10 cellular contexts compared by ENCODE assay signal in genomic region chr10:71921319-71922027, GRCh38. TPM values are rescaled to one million over a fixed set of nuclear protein-coding genes. Genes with fewer than 3 reads are reported as not detected.
DNase-seq lines count a peak whose midpoint lies in the region; ATAC-seq and TF ChIP-seq lines count a peak whose summit lies in the region.
"Had no signal": no experiment of that assay in that cellular context is flagged by ENCODE, and none has a peak within 500 bp of the region (broad histone marks: within the 10 kb centered on the region; RNA-seq: fewer than 3 reads in every experiment).

No MANE protein-coding gene starts in this region.

- H3K9me2 ChIP-seq in GM23248 (ENCODE audit: insufficient read depth), result no peaks in the 10 kb centered on the region

- H3K4me3 Mint-ChIP-seq in glutamatergic neuron (ENCODE audit: unreplicated experiment), result no peak overlapping the region
- no peak overlapping the region for H3K4me3 Mint-ChIP-seq in T-helper 17 cell
- H3K4me3 Mint-ChIP-seq in naive thymus-derived CD4-positive, alpha-beta T cell, result no peak overlapping the region
- no peak overlapping the region for H3K4me3 Mint-ChIP-seq in activated T-cell treated with anti-CD3 and anti-CD28 coated beads, Interleukin-2, amount 50 U/mL, for 4 hours
- H3K4me3 Mint-ChIP-seq: T-helper 1 cell treated with Interleukin-12 subunit alpha and Interleukin-12 subunit beta and Interleukin-4 antibody, amounts not matched to agents 30 μg/mL and 1 μg/mL, for 36 hours had no signal

- peaks cover 9% of the 10 kb centered on the region for H3K27me3 Mint-ChIP-seq in glutamatergic neuron (ENCODE audit: unreplicated experiment)
- H3K27me3 Mint-ChIP-seq in T-helper 17 cell, result peaks cover 18% of the 10 kb centered on the region
- peaks cover 0 to 3% (median 0%) of the 10 kb centered on the region in 5 donors for H3K27me3 Mint-ChIP-seq in naive thymus-derived CD4-positive, alpha-beta T cell
- H3K27me3 Mint-ChIP-seq in activated T-cell treated with anti-CD3 and anti-CD28 coated beads, Interleukin-2, amount 50 U/mL, for 4 hours (ENCODE audit: low read depth), result peaks cover 2% of the 10 kb centered on the region

- no peaks in the 10 kb centered on the region for H3K79me2 ChIP-seq in GM23248 (ENCODE audit: insufficient read depth)

- no peak overlapping the region; the same call in 1 of the 2 replicates for H3K9ac ChIP-seq in GM23248

- H3K9me3 ChIP-seq in GM23248 (ENCODE audit: low read depth), result no peaks in the 10 kb centered on the region
- H3K9me3 ChIP-seq in T-helper 17 cell (ENCODE audit: control insufficient read depth, low read length, poor library complexity, severe bottlenecking), result no peaks in the 10 kb centered on the region
- no peaks in the 10 kb centered on the region for H3K9me3 ChIP-seq in naive thymus-derived CD4-positive, alpha-beta T cell (ENCODE audit: control insufficient read depth in 2 of 3, low read length in 3 of 3)
- H3K9me3 ChIP-seq: HAP-1 had no signal

- H3K36me3 Mint-ChIP-seq in glutamatergic neuron (ENCODE audit: unreplicated experiment) (no peaks in the 10 kb centered on the region), T-helper 17 cell (ENCODE audit: low read depth) (no peaks in the 10 kb centered on the region)
- H3K36me3 Mint-ChIP-seq in naive thymus-derived CD4-positive, alpha-beta T cell, result peaks cover 0 to 7% (median 0%) of the 10 kb centered on the region in 5 donors
- H3K36me3 Mint-ChIP-seq in activated T-cell treated with anti-CD3 and anti-CD28 coated beads, Interleukin-2, amount 50 U/mL, for 4 hours (ENCODE audit: insufficient read depth), result no peaks in the 10 kb centered on the region

- peak overlapping the region; percentile 60 for H3K4me2 ChIP-seq in GM23248 (ENCODE audit: unreplicated experiment)

- H3K36me3 ChIP-seq in GM23248 (ENCODE audit: low read depth), result no peaks in the 10 kb centered on the region
- no peaks in the 10 kb centered on the region for H3K36me3 ChIP-seq in naive thymus-derived CD4-positive, alpha-beta T cell (ENCODE audit: control insufficient read depth in 2 of 3, insufficient read depth in 3 of 3, low read length in 3 of 3)
- H3K36me3 ChIP-seq: HAP-1 had no signal

- H3K4me3 ChIP-seq in GM23248, result peak overlapping the region; percentile 28
- H3K4me3 ChIP-seq in naive thymus-derived CD4-positive, alpha-beta T cell (ENCODE audit: low read length), result no peak overlapping the region
- H3K4me3 ChIP-seq: HAP-1 had no signal

- POLR2A ChIA-PET in naive thymus-derived CD4-positive, alpha-beta T cell (lab: Charles Lee), result no interaction called here

- WGBS in GM23248 (ENCODE audit: low coverage in 1 of 2, low lambda C conversion rate in 2 of 2, missing lambda C conversion rate in 2 of 2), 2 experiments, result 20 to 25% methylated on average over 4 of the region's 4 CpGs

- no peaks in the 10 kb centered on the region for H4K20me1 ChIP-seq in GM23248 (ENCODE audit: insufficient read depth)

- intact Hi-C loops in naive thymus-derived CD4-positive, alpha-beta T cell (cut with micrococcal nuclease), result no loop called here

- peaks cover 7% of the 10 kb centered on the region for H3K9me3 Mint-ChIP-seq in glutamatergic neuron (ENCODE audit: unreplicated experiment)
- H3K9me3 Mint-ChIP-seq in naive thymus-derived CD4-positive, alpha-beta T cell, result peaks cover 0 to 13% (median 2%) of the 10 kb centered on the region in 11 donors
- H3K9me3 Mint-ChIP-seq in activated T-cell treated with anti-CD3 and anti-CD28 coated beads, Interleukin-2, amount 50 U/mL, for 4 hours, result peaks cover 3% of the 10 kb centered on the region

- peaks cover 23% of the 10 kb centered on the region for H3K4me1 ChIP-seq in GM23248 (ENCODE audit: insufficient read depth)
- no peaks in the 10 kb centered on the region for H3K4me1 ChIP-seq in naive thymus-derived CD4-positive, alpha-beta T cell (ENCODE audit: control insufficient read depth in 2 of 2, insufficient read depth in 2 of 2, low read length in 2 of 2)

- in situ Hi-C loops in GM23248 (cut with MboI), result no loop called here
- in situ Hi-C loops in SK-MEL-5 (cut with HindIII; ENCODE audit: low pct_unique_long_range_greater_than_20kb, low sequenced_read_pairs), result no loop called here

- no peak for ATAC-seq in T-helper 17 cell
- ATAC-seq in naive thymus-derived CD4-positive, alpha-beta T cell, result no peak
- no peak for ATAC-seq in activated T-cell treated with anti-CD3 and anti-CD28 coated beads, Interleukin-2, amount 50 U/mL, for 4 hours

- peaks cover 12% of the 10 kb centered on the region for H3K4me1 Mint-ChIP-seq in glutamatergic neuron (ENCODE audit: low read depth, unreplicated experiment)
- H3K4me1 Mint-ChIP-seq in T-helper 17 cell, result no peaks in the 10 kb centered on the region
- H3K4me1 Mint-ChIP-seq in naive thymus-derived CD4-positive, alpha-beta T cell, result peaks cover 0 to 10% (median 0%) of the 10 kb centered on the region in 7 donors
- H3K4me1 Mint-ChIP-seq in activated T-cell treated with anti-CD3 and anti-CD28 coated beads, Interleukin-2, amount 50 U/mL, for 4 hours (ENCODE audit: low read depth), result peaks cover 2% of the 10 kb centered on the region

- peak overlapping the region; percentile 47 for H3K27ac ChIP-seq in GM23248
- no peak overlapping the region for H3K27ac ChIP-seq in naive thymus-derived CD4-positive, alpha-beta T cell (ENCODE audit: low read depth, low read length)

- H3K27ac Mint-ChIP-seq in glutamatergic neuron (ENCODE audit: unreplicated experiment), result no peak overlapping the region
- H3K27ac Mint-ChIP-seq in T-helper 17 cell, result no peak overlapping the region
- no peak overlapping the region for H3K27ac Mint-ChIP-seq in naive thymus-derived CD4-positive, alpha-beta T cell
- H3K27ac Mint-ChIP-seq: T-helper 1 cell treated with Interleukin-12 subunit alpha and Interleukin-12 subunit beta and Interleukin-4 antibody, amounts not matched to agents 30 μg/mL and 1 μg/mL, for 36 hours had no signal

- TF ChIP-seq CTCF in glutamatergic neuron (IDR thresholded peaks at IDR 0.05; ENCODE audit: partially characterized antibody, unreplicated experiment), result no peak

- H3F3A ChIP-seq in GM23248 (ENCODE audit: insufficient read depth), result peaks cover 18% of the 10 kb centered on the region

- DNase-seq in GM23248 (peak; percentile 42), SK-MEL-5 (ENCODE audit: low read depth, low spot score) (peak; percentile 29), glutamatergic neuron (peak; percentile 36), retina (peak; percentile 65), T-helper 17 cell (no peak)
- DNase-seq in stimulated activated CD4-positive, alpha-beta T cell treated with anti-CD3 and anti-CD28 coated beads, Interleukin-2, amount 100 ng/mL, for 48 hours, result no peak
- no peak for DNase-seq in naive thymus-derived CD4-positive, alpha-beta T cell
- no peak for DNase-seq in activated T-cell treated with anti-CD3 and anti-CD28 coated beads, Interleukin-2, amount 50 U/mL, for 4 hours

- H3K27me3 ChIP-seq in GM23248 (replicated peaks; ENCODE audit: insufficient read depth), result no peaks in the 10 kb centered on the region
- no peaks in the 10 kb centered on the region for H3K27me3 ChIP-seq in naive thymus-derived CD4-positive, alpha-beta T cell (ENCODE audit: control insufficient read depth in 2 of 2, insufficient read depth in 2 of 2, low read length in 2 of 2)

- peak overlapping the region; percentile 38 for H2AFZ ChIP-seq in GM23248

- CTCF ChIA-PET in naive thymus-derived CD4-positive, alpha-beta T cell (lab: Charles Lee), result interaction anchor here (0.6 kb wide), 1 partner anchor 24 kb away, joined by 9 read pairs; no protein-coding TSS in a partner anchor

RNA-seq across cellular contexts. Expression of gene CHST3, which starts 42.7 kb away (rescaled TPM):
- 42.2 and 43.3 TPM in 2 replicates for total RNA-seq in GM23248 (2014; rRNA removed; shearing (Covaris generic))
- 10.4 and 10.7 TPM in 2 replicates for polyA plus RNA-seq in GM23248 (2016; fragmentation: Nextera tagmentation; extraction: Ambion mirVana)
- total RNA-seq in SK-MEL-5 (2014; rRNA removed; shearing (Covaris generic)), result 3.1 and 3.5 TPM in 2 replicates
- 3.2 and 4.9 TPM in 2 replicates for polyA plus RNA-seq in SK-MEL-5 (2015; cell fraction: cytosol; rRNA removed)
- 1.5 and 2.2 TPM in 2 replicates for polyA plus RNA-seq in SK-MEL-5 (2015; cell fraction: nucleus; rRNA removed)
- 0.83 TPM for total RNA-seq in glutamatergic neuron (ENCODE audit: unreplicated experiment)
- not detected for total RNA-seq in T-helper 17 cell
- under 1 TPM in 1 of 5 experiments, not detected in 4; 0.05 TPM for total RNA-seq in naive thymus-derived CD4-positive, alpha-beta T cell
- polyA plus RNA-seq in naive thymus-derived CD4-positive, alpha-beta T cell, result not detected
- total RNA-seq in activated T-cell treated with anti-CD3 and anti-CD28 coated beads, Interleukin-2, amount 50 U/mL, for 4 hours, result 1 to 10 TPM in 2 of 3 donors, under 1 TPM in 1; 0.90 to 2.0 (median 1.1) TPM

Comparison
In these comparisons a context has a peak if more than half of its experiments do, and no peak if none do; other contexts are left out.
1. DNase-seq: peak in GM23248 (single experiment), SK-MEL-5 (single experiment), glutamatergic neuron (single experiment) and retina (single experiment); none in stimulated activated CD4-positive, alpha-beta T cell treated with anti-CD3 and anti-CD28 coated beads, Interleukin-2, amount 100 ng/mL, for 48 hours (0 of 2), T-helper 17 cell (0 of 3), naive thymus-derived CD4-positive, alpha-beta T cell (0 of 9) and activated T-cell treated with anti-CD3 and anti-CD28 coated beads, Interleukin-2, amount 50 U/mL, for 4 hours (single experiment).